26 cellular contexts compared by ENCODE assay signal in the genomic region with DNA sequence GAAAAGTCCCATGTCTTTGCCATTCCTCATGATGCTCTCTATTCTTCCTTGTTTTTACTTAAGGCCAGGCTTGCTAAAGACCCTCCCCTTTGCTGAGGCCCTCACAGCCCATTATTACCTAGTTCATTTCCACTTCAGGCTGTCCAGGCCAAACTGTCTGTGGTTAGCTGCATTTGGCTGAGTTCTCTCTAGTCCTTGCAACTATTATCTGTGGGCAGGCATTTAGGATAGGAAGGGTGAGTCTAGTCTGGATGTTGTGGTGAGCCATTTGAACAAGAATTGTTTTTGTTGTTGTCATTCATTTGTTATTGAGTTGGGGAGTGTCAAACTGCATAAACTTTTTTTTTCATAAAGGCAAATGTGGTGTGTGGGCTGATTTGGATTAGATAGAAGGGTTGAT.
"Had no signal": no experiment of that assay in that cellular context is flagged by ENCODE, and none has a peak within 500 bp of the region (broad histone marks: within the 10 kb centered on the region; RNA-seq: fewer than 3 reads in every experiment).

No MANE protein-coding gene starts in this region.

- H3K27me3 ChIP-seq: breast epithelium, SJSA1 had no signal

- ATAC-seq: activated CD4-positive, CD25-positive, alpha-beta regulatory T cell treated with anti-CD3 and anti-CD28 coated beads, Interleukin-2, amount 50 U/mL, for 24 hours; activated CD8-positive, alpha-beta T cell treated with anti-CD3 and anti-CD28 coated beads for 36 hours; activated T-cell treated with anti-CD3 and anti-CD28 coated beads, Interleukin-2, amount 50 U/mL, for 72 hours; Panc1; SK-N-SH treated with all-trans-retinoic acid at 6 μM for 48 hours had no signal

- H3K4me3 ChIP-seq: breast epithelium, SJSA1 had no signal

- H3K36me3 ChIP-seq: breast epithelium, SJSA1 had no signal

- DNase-seq: activated CD4-positive, alpha-beta T cell treated with anti-CD3 and anti-CD28 coated beads for 4 hours; activated CD8-positive, alpha-beta memory T cell treated with anti-CD3 and anti-CD28 coated beads, Interleukin-2, amount 50 U/mL, for 4 hours; activated CD8-positive, alpha-beta T cell treated with anti-CD3 and anti-CD28 coated beads for 36 hours; activated gamma-delta T cell treated with Interleukin-2 at 50 U/mL for 16 hours; activated naive CD4-positive, alpha-beta T cell treated with anti-CD3 and anti-CD28 coated beads, Interleukin-2, amount 10 ng/mL, durations not matched to agents 7 days and 5 days; activated naive CD8-positive, alpha-beta T cell treated with anti-CD3 and anti-CD28 coated beads for 36 hours; activated T-cell treated with anti-CD3 and anti-CD28 coated beads, Interleukin-2, amount 50 U/mL, for 72 hours; caudate nucleus; KG1; NCI-H1092; NCI-H1417; NCI-H1694; NCI-H2029 treated with DMSO at 0.1 percent for 48 hours; NCI-H345; NCI-H510A; NCI-H526 treated with DMSO at 0.1 percent for 48 hours; NCI-H82; OCI-M1; RPMI8226; SHP77; SW 1271 had no signal

- H3K4me1 ChIP-seq: breast epithelium, SJSA1 had no signal

- H3K9me3 ChIP-seq: breast epithelium, SJSA1 had no signal

- H3K27ac ChIP-seq: breast epithelium, SJSA1 had no signal
